In the genomic region with DNA sequence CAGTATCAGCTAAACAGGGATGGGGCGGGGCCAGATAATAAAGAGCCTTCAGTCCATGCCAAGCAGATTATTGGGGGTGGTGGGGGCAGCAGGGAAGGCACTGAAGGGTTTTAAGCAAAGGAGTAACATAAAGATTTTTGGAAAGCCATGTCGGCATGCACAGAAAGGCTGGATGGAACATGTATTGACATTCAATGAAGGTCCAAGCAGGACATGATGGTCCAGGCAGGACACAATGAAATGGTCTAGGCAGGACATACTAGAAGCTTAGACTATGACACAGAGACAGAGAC, we compare ENCODE assay signal across 1 cellular context.
TF ChIP-seq lines count a peak whose summit lies in the region.

No MANE protein-coding gene starts in this region.

TF ChIP-seq in IMR-90, 13 proteins besides CTCF, POLR2A, EP300 and RAD21:
- TF ChIP-seq USF2 (IDR thresholded peaks at IDR 0.05; ENCODE audit: low read depth, low read length), result no peak
- TF ChIP-seq, protein P1, sequence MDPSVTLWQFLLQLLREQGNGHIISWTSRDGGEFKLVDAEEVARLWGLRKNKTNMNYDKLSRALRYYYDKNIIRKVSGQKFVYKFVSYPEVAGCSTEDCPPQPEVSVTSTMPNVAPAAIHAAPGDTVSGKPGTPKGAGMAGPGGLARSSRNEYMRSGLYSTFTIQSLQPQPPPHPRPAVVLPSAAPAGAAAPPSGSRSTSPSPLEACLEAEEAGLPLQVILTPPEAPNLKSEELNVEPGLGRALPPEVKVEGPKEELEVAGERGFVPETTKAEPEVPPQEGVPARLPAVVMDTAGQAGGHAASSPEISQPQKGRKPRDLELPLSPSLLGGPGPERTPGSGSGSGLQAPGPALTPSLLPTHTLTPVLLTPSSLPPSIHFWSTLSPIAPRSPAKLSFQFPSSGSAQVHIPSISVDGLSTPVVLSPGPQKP (IDR thresholded peaks at IDR 0.05; ENCODE audit: borderline replicate concordance, low read depth, low read length), result no peak
- no peak for TF ChIP-seq MXI1 (IDR thresholded peaks at IDR 0.05; ENCODE audit: borderline replicate concordance, low read depth, low read length)
- TF ChIP-seq RCOR1 (IDR thresholded peaks at IDR 0.05; ENCODE audit: insufficient replicate concordance, low read length), result no peak
- TF ChIP-seq MAFK (IDR thresholded peaks at IDR 0.05; ENCODE audit: low read depth, low read length), result no peak
